ENCODE assay signal across 1 cellular context in genomic region chr20:64062596-64063388, GRCh38.
TF ChIP-seq lines count a peak whose summit lies in the region.

TCEA2 (plus strand) TSS chr20:64063198; CDS start chr20:64063313, 115 bp downstream.

TF ChIP-seq in HepG2, 621 proteins besides CTCF, POLR2A, EP300 and RAD21 (continued from another document and continues in another):
- TF ChIP-seq ZBTB34 (CRISPR knock-in tag; IDR thresholded peaks at IDR 0.05) (no peak), FOXC1 (CRISPR knock-in tag; IDR thresholded peaks at IDR 0.05; ENCODE audit: borderline replicate concordance) (peak; percentile 29), DDIT3 (CRISPR knock-in tag; IDR thresholded peaks at IDR 0.05) (peak; percentile 66; the same call in 1 of the 2 replicates), THAP7 (CRISPR knock-in tag; IDR thresholded peaks at IDR 0.05) (0 out of 2 replicates have a peak, but pooled peaks have one; percentile 33), ZNF550 (CRISPR knock-in tag; IDR thresholded peaks at IDR 0.05; ENCODE audit: borderline replicate concordance) (peak; percentile 97), ZNF552 (CRISPR knock-in tag; IDR thresholded peaks at IDR 0.05; ENCODE audit: borderline replicate concordance) (peak; percentile 98), ARNT (IDR thresholded peaks at IDR 0.05) (no peak), MED8 (CRISPR knock-in tag; IDR thresholded peaks at IDR 0.05; ENCODE audit: insufficient replicate concordance) (peak; percentile 96), ZHX1 (CRISPR knock-in tag; IDR thresholded peaks at IDR 0.05; ENCODE audit: low read depth) (peak; percentile 62), NFAT5 (CRISPR knock-in tag; IDR thresholded peaks at IDR 0.05) (no peak; the same call in 1 of the 2 replicates), JUN (CRISPR knock-in tag; IDR thresholded peaks at IDR 0.05) (no peak), ATF3 (CRISPR knock-in tag; IDR thresholded peaks at IDR 0.05) (peak; percentile 26; the same call in 1 of the 2 replicates), ZNF724P (CRISPR knock-in tag; IDR thresholded peaks at IDR 0.05; ENCODE audit: borderline replicate concordance) (peak; percentile 68; the same call in 1 of the 2 replicates), ZSCAN5A (CRISPR knock-in tag; IDR thresholded peaks at IDR 0.05; ENCODE audit: borderline replicate concordance) (peak; percentile 32; the same call in 1 of the 2 replicates), GATAD1 (CRISPR knock-in tag; IDR thresholded peaks at IDR 0.05) (peak; percentile 88), SMC3 (IDR thresholded peaks at IDR 0.05; ENCODE audit: low read length) (no peak), PLRG1 (conservative IDR thresholded peaks at IDR 0.05) (no peak), ZSCAN21 (CRISPR knock-in tag; IDR thresholded peaks at IDR 0.05; ENCODE audit: borderline replicate concordance) (peak; percentile 90), ZNF446 (CRISPR knock-in tag; IDR thresholded peaks at IDR 0.05) (peak; percentile 89; the same call in 1 of the 2 replicates), ZMYM2 (CRISPR knock-in tag; IDR thresholded peaks at IDR 0.05) (no peak), ZFP36L1 (CRISPR knock-in tag; IDR thresholded peaks at IDR 0.05) (peak; percentile 89), ADNP (CRISPR knock-in tag; IDR thresholded peaks at IDR 0.05) (peak; percentile 63; the same call in 1 of the 2 replicates), SP1 (IDR thresholded peaks at IDR 0.05) (no peak), SP1 (CRISPR knock-in tag; IDR thresholded peaks at IDR 0.05) (peak; percentile 89), SSRP1 (CRISPR knock-in tag; IDR thresholded peaks at IDR 0.05) (peak; percentile 68; the same call in 1 of the 2 replicates), ZC3H4 (CRISPR knock-in tag; IDR thresholded peaks at IDR 0.05; ENCODE audit: borderline replicate concordance) (0 out of 2 replicates have a peak, but pooled peaks have one; percentile 30), ZNF30 (CRISPR knock-in tag; IDR thresholded peaks at IDR 0.05) (no peak), ZKSCAN5 (CRISPR knock-in tag; IDR thresholded peaks at IDR 0.05) (peak; percentile 19; the same call in 1 of the 2 replicates), KLF12 (CRISPR knock-in tag; IDR thresholded peaks at IDR 0.05; ENCODE audit: borderline replicate concordance) (peak; percentile 99), ZNF501 (CRISPR knock-in tag; IDR thresholded peaks at IDR 0.05) (peak; percentile 98), ZFX (CRISPR knock-in tag; IDR thresholded peaks at IDR 0.05; ENCODE audit: low read depth) (peak; percentile 99), ZNF512 (CRISPR knock-in tag; IDR thresholded peaks at IDR 0.05) (no peak), HNRNPL (IDR thresholded peaks at IDR 0.05; ENCODE audit: low read depth, low read length) (peak; percentile 67; the same call in 1 of the 2 replicates), ZNF580 (CRISPR knock-in tag; IDR thresholded peaks at IDR 0.05; ENCODE audit: borderline replicate concordance, low read depth) (peak; percentile 91; the same call in 1 of the 2 replicates), PHF5A (CRISPR knock-in tag; IDR thresholded peaks at IDR 0.05; ENCODE audit: low read depth, unreplicated experiment) (peak; percentile 99), MAFF (IDR thresholded peaks at IDR 0.05; ENCODE audit: low read depth, low read length) (no peak), ZKSCAN8 (CRISPR knock-in tag; IDR thresholded peaks at IDR 0.05; ENCODE audit: borderline replicate concordance) (peak; percentile 69), ZNF503 (CRISPR knock-in tag; IDR thresholded peaks at IDR 0.05) (peak; percentile 78; the same call in 1 of the 2 replicates), ZNF768 (CRISPR knock-in tag; IDR thresholded peaks at IDR 0.05) (peak; percentile 78), ZNF333 (CRISPR knock-in tag; IDR thresholded peaks at IDR 0.05; ENCODE audit: borderline replicate concordance) (peak; percentile 96; the same call in 1 of the 2 replicates), MZF1 (CRISPR knock-in tag; IDR thresholded peaks at IDR 0.05; ENCODE audit: borderline replicate concordance) (0 out of 2 replicates have a peak, but pooled peaks have one; percentile 85), NFIB (CRISPR knock-in tag; IDR thresholded peaks at IDR 0.05; ENCODE audit: borderline replicate concordance) (no peak), ZBTB43 (CRISPR knock-in tag; conservative IDR thresholded peaks at IDR 0.05) (peak; percentile 61; the same call in 1 of the 2 replicates), KAT2B (IDR thresholded peaks at IDR 0.05; ENCODE audit: borderline replicate concordance, low read depth, low read length) (no peak), SKI (IDR thresholded peaks at IDR 0.05; ENCODE audit: partially characterized antibody) (no peak), ZFP37 (CRISPR knock-in tag; IDR thresholded peaks at IDR 0.05; ENCODE audit: borderline replicate concordance) (no peak), ARNTL (CRISPR knock-in tag; IDR thresholded peaks at IDR 0.05) (peak; percentile 77), SUZ12 (IDR thresholded peaks at IDR 0.05; ENCODE audit: low read depth, low read length) (peak; percentile 100)
